Comparison of ENCODE assay signal across 11 cellular contexts in the genomic region with DNA sequence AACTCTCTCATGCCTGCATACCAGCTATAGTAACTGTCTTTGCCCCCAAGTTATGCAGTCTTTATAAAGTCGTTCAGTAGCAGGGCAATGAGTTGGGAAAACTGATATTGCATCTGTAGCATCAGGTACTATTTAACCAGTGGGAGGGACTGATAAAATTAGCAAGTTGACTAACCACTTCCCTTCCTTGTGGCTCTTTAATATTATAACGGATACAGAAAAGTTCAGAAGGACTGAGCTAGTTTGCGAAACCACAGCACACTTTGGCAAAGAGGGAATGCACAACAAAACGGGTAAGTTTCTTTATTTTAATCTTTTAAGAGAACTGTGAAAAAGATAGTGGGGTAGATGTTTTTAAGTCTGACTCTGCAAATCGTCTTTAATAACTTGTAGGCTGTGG.
DNase-seq lines count a peak whose midpoint lies in the region; ATAC-seq and TF ChIP-seq lines count a peak whose summit lies in the region.
"Had no signal": no experiment of that assay in that cellular context is flagged by ENCODE, and none has a peak within 500 bp of the region (broad histone marks: within the 10 kb centered on the region; RNA-seq: fewer than 3 reads in every experiment).

No MANE protein-coding gene starts in this region.

- H3K4me3 Mint-ChIP-seq in dendritic cell treated with granulocyte-macrophage colony-stimulating factor and Interleukin-4, amounts not matched to agents 40 ng/mL and 50 ng/mL, for 4 days = peak overlapping the region; percentile 74
- H3K4me3 Mint-ChIP-seq: nephron progenitor cell had no signal

- peaks cover 9% of the 10 kb centered on the region for H3K36me3 Mint-ChIP-seq in dendritic cell treated with granulocyte-macrophage colony-stimulating factor and Interleukin-4, amounts not matched to agents 40 ng/mL and 50 ng/mL, for 4 days (ENCODE audit: low read depth)

- POLR2A ChIA-PET in PC-3 (lab: Charles Lee; ENCODE audit: unreplicated experiment) = no interaction called here

- H4K20me1 ChIP-seq in DND-41 (ENCODE audit: insufficient read depth, low read length) (no peaks in the 10 kb centered on the region), PC-3 (ENCODE audit: low read length) (no peaks in the 10 kb centered on the region)

- no peaks in the 10 kb centered on the region for H3K9me3 ChIP-seq in DND-41 (ENCODE audit: insufficient read depth, low read length, severe bottlenecking)
- no peaks in the 10 kb centered on the region for H3K9me3 ChIP-seq in PC-3 (ENCODE audit: low read length)
- H3K9me3 ChIP-seq in body of pancreas = no peaks in the 10 kb centered on the region

- no peak overlapping the region for H2AFZ ChIP-seq in DND-41 (ENCODE audit: low read depth, low read length)
- no peak overlapping the region for H2AFZ ChIP-seq in PC-3 (ENCODE audit: low read length)

- no peaks in the 10 kb centered on the region for H3K9me3 Mint-ChIP-seq in dendritic cell treated with granulocyte-macrophage colony-stimulating factor and Interleukin-4, amounts not matched to agents 40 ng/mL and 50 ng/mL, for 4 days
- H3K9me3 Mint-ChIP-seq: nephron progenitor cell had no signal

- H3K4me3 ChIP-seq in DND-41 (ENCODE audit: low read depth in 1 of 2, low read length in 2 of 2) (no peak overlapping the region), PC-3 (ENCODE audit: low read length) (no peak overlapping the region), body of pancreas (no peak overlapping the region)

- TF ChIP-seq CTCF in DND-41 (IDR thresholded peaks at IDR 0.05; ENCODE audit: borderline replicate concordance, extremely low read depth, low read length, poor library complexity, severe bottlenecking) = no peak
- TF ChIP-seq CTCF in PC-3 (conservative IDR thresholded peaks at IDR 0.05; ENCODE audit: low read depth, low read length) = no peak
- TF ChIP-seq CTCF in body of pancreas (IDR thresholded peaks at IDR 0.05) = no peak

- no peaks in the 10 kb centered on the region for H3K9me2 ChIP-seq in PC-3 (replicated peaks; ENCODE audit: low read length)

- H3K4me1 ChIP-seq in DND-41 (ENCODE audit: insufficient read depth, low read length) (peaks cover 7% of the 10 kb centered on the region; the same call in 1 of the 2 replicates), PC-3 (ENCODE audit: insufficient read depth, low read length) (peaks cover 9% of the 10 kb centered on the region; the same call in 1 of the 2 replicates), body of pancreas (no peaks in the 10 kb centered on the region)

- ATAC-seq in DND-41 (ENCODE audit: insufficient read depth, low read depth) (peak; percentile 93), GM21619 (IDR thresholded peaks at IDR 0.05; ENCODE audit: unreplicated experiment) (peak; percentile 79), HG03575 (IDR thresholded peaks at IDR 0.05; ENCODE audit: extremely low read depth, insufficient number of reproducible peaks, low FRiP score, unreplicated experiment) (peak; percentile 50), esophagus mucosa (no peak), PC-3 (no peak), body of pancreas (no peak)

- H3K79me2 ChIP-seq in DND-41 (ENCODE audit: insufficient read depth, low read length) = no peaks in the 10 kb centered on the region
- no peaks in the 10 kb centered on the region for H3K79me2 ChIP-seq in PC-3 (ENCODE audit: low read length)

- DNase-seq in DND-41 (peak; percentile 27), PC-3 (no peak), body of pancreas (no peak)
- no peak for DNase-seq in activated CD8-positive, alpha-beta memory T cell treated with anti-CD3 and anti-CD28 coated beads, Interleukin-2, amount 50 U/mL, for 4 hours
- DNase-seq: C1 segment of cervical spinal cord, NCI-H146, nephron progenitor cell had no signal

- 40 to 56% methylated on average over 5 of the region's 5 CpGs for WGBS in body of pancreas, 2 donors

- H3K27ac Mint-ChIP-seq in dendritic cell treated with granulocyte-macrophage colony-stimulating factor and Interleukin-4, amounts not matched to agents 40 ng/mL and 50 ng/mL, for 4 days = peak overlapping the region; percentile 83
- H3K27ac Mint-ChIP-seq: nephron progenitor cell had no signal

- no peaks in the 10 kb centered on the region for H3F3A ChIP-seq in PC-3 (ENCODE audit: low read length, unreplicated experiment)

- H3K4me1 Mint-ChIP-seq in dendritic cell treated with granulocyte-macrophage colony-stimulating factor and Interleukin-4, amounts not matched to agents 40 ng/mL and 50 ng/mL, for 4 days (ENCODE audit: low read depth) = peaks cover 64% of the 10 kb centered on the region
- H3K4me1 Mint-ChIP-seq: nephron progenitor cell had no signal

- no peaks in the 10 kb centered on the region for H3K27me3 ChIP-seq in DND-41 (ENCODE audit: insufficient read depth, low read length, poor library complexity)
- H3K27me3 ChIP-seq in PC-3 (ENCODE audit: low read length) = no peaks in the 10 kb centered on the region
- no peaks in the 10 kb centered on the region for H3K27me3 ChIP-seq in body of pancreas

- TF ChIP-seq POLR2A in body of pancreas (IDR thresholded peaks at IDR 0.05) = no peak

- H3K27ac ChIP-seq in DND-41 (ENCODE audit: low read length) = no peak overlapping the region
- H3K27ac ChIP-seq in PC-3 (ENCODE audit: low read length) = no peak overlapping the region
- H3K27ac ChIP-seq in body of pancreas = no peak overlapping the region

- no peaks in the 10 kb centered on the region for H3K27me3 Mint-ChIP-seq in dendritic cell treated with granulocyte-macrophage colony-stimulating factor and Interleukin-4, amounts not matched to agents 40 ng/mL and 50 ng/mL, for 4 days

- intact Hi-C loops in dendritic cell treated with granulocyte-macrophage colony-stimulating factor and Interleukin-4, amounts not matched to agents 40 ng/mL and 50 ng/mL, for 4 days (cut with micrococcal nuclease) = loop anchor here (5.0 kb wide), 1 partner anchor 68 kb away; no protein-coding TSS in a partner anchor
- intact Hi-C loops in PC-3 (cut with micrococcal nuclease) (no loop called here), body of pancreas (cut with DNase I) (no loop called here)

- H3K4me2 ChIP-seq in DND-41 (ENCODE audit: insufficient read depth, low read length) = no peak overlapping the region
- H3K4me2 ChIP-seq in PC-3 (ENCODE audit: low read length) = no peak overlapping the region

- BruUV-seq in PC-3 (replicated peaks; lab: Mats Ljungman, UMichigan) = no TSS peak

- CTCF ChIA-PET in PC-3 (lab: Charles Lee) = interaction anchor here (0.6 kb wide), 1 partner anchor 1401 kb away, joined by 5 read pairs; no protein-coding TSS in a partner anchor

- no peak overlapping the region for H3K9ac ChIP-seq in DND-41 (ENCODE audit: low read depth, low read length)
- no peak overlapping the region for H3K9ac ChIP-seq in PC-3 (ENCODE audit: low read length)

- H3K36me3 ChIP-seq in DND-41 (ENCODE audit: insufficient read depth, low read length) (no peaks in the 10 kb centered on the region), PC-3 (ENCODE audit: low read depth, low read length) (no peaks in the 10 kb centered on the region), body of pancreas (replicated peaks in 1 of 2; ENCODE audit: insufficient read depth in 1 of 2, low read depth in 2 of 2) (no peaks in the 10 kb centered on the region)

Comparison
In these comparisons a context has a peak if more than half of its experiments do, and no peak if none do; other contexts are left out.
1. ATAC-seq: peak in DND-41 (single experiment), GM21619 (single experiment) and HG03575 (single experiment); none in esophagus mucosa (single experiment), PC-3 (single experiment) and body of pancreas (single experiment).